In the genomic region with DNA sequence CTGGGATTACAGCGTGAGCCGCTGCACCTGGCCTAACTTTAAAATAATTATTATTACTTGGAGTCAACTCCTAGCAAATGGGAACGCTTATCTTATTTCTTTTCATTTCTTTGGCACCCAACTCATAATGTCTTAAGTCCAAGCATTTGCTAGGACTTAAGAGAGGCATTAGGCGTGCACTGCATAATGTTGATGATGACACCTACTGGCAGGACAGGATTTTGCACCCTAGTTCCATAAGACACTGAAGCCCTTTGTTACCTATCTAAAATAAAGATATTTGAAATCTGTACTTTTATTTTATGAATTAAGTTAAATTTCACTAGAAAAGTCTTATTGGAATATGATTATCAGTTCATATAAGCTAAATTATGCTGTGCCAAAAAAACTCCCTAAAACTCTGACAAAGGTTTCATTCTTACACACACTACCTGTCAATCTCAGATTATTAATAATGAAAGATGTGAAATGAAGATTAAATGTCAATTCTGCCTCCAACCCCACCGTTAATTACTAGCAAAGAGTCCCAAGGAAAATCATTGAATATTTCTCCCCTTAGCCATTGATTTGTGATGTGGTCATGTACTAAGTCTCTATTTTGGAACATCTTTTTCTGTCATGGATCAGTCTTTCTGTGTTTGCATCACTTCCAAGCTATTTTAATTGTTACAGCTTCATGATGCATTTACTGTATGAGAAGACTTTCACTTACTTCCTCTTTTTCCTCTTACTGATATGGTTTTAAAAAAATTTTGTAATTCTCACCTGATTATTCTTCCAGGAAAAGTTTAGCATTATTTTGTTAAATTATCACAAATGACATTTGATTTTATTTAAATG, we compare ENCODE assay signal across 8 cellular contexts.
DNase-seq lines count a peak whose midpoint lies in the region; ATAC-seq and TF ChIP-seq lines count a peak whose summit lies in the region.

No MANE protein-coding gene starts in this region.

- no peaks in the 10 kb centered on the region for H3K36me3 ChIP-seq in WERI-Rb-1

- in situ Hi-C loops in GM13976 (cut with MboI; ENCODE audit: low sequenced_read_pairs, unreplicated experiment) = no loop called here

- ATAC-seq in HG03108 (IDR thresholded peaks at IDR 0.05; ENCODE audit: unreplicated experiment) (no peak), HG02588 (IDR thresholded peaks at IDR 0.05; ENCODE audit: unreplicated experiment) (no peak)

- H3K27me3 ChIP-seq in WERI-Rb-1 (ENCODE audit: insufficient read depth, low read depth, severe bottlenecking) = no peaks in the 10 kb centered on the region

- no peak overlapping the region for H3K27ac ChIP-seq in WERI-Rb-1

- H3K9me3 ChIP-seq in WERI-Rb-1 (ENCODE audit: severe bottlenecking) = no peaks in the 10 kb centered on the region

- TF ChIP-seq CTCF in GM13976 (IDR thresholded peaks at IDR 0.05; ENCODE audit: borderline replicate concordance, control extremely low read depth, extremely low read depth, insufficient read depth, missing control alignments) (no peak), WERI-Rb-1 (IDR thresholded peaks at IDR 0.05; ENCODE audit: low read depth, low read length) (peak; percentile 71)

- no peak overlapping the region for H3K4me3 ChIP-seq in WERI-Rb-1 (ENCODE audit: low read depth, low read length)

- DNase-seq in AML-193 (lab: John Stamatoyannopoulos, UW) (peak; percentile 29 to 34), GM13976 (ENCODE audit: low spot score) (peak; percentile 35), HK-2 (ENCODE audit: unreplicated experiment) (peak; percentile 20), WERI-Rb-1 (peak; percentile 52), iPS-NIHi7 (ENCODE audit: extremely low spot score) (peak; percentile 56), NCI-H345 (lab: John Stamatoyannopoulos, UW) (no peak)
